In genomic region chr13:26614721-26615120, GRCh38 we compare ENCODE assay signal across 1 cellular context.
TF ChIP-seq lines count a peak whose summit lies in the region.

No MANE protein-coding gene starts in this region.

TF ChIP-seq in GM23338, 12 proteins besides CTCF, POLR2A, EP300 and RAD21 (continued from another document):
- no peak for TF ChIP-seq ZNF462 (CRISPR knock-in tag; IDR thresholded peaks at IDR 0.05)
- no peak for TF ChIP-seq REST (IDR thresholded peaks at IDR 0.05; ENCODE audit: unreplicated experiment)
- TF ChIP-seq EZH2 (IDR thresholded peaks at IDR 0.05; ENCODE audit: low read depth, unreplicated experiment), result no peak
- no peak for TF ChIP-seq ZNF331 (CRISPR knock-in tag; IDR thresholded peaks at IDR 0.05; ENCODE audit: low read depth)
- no peak for TF ChIP-seq ETS1 (IDR thresholded peaks at IDR 0.05)
- TF ChIP-seq ZNF114 (CRISPR knock-in tag; IDR thresholded peaks at IDR 0.05), result no peak
- no peak for TF ChIP-seq POLR2AphosphoS5 (IDR thresholded peaks at IDR 0.05; ENCODE audit: low read depth)
- no peak for TF ChIP-seq NANOG (IDR thresholded peaks at IDR 0.05; ENCODE audit: borderline replicate concordance)
